In the genomic region with DNA sequence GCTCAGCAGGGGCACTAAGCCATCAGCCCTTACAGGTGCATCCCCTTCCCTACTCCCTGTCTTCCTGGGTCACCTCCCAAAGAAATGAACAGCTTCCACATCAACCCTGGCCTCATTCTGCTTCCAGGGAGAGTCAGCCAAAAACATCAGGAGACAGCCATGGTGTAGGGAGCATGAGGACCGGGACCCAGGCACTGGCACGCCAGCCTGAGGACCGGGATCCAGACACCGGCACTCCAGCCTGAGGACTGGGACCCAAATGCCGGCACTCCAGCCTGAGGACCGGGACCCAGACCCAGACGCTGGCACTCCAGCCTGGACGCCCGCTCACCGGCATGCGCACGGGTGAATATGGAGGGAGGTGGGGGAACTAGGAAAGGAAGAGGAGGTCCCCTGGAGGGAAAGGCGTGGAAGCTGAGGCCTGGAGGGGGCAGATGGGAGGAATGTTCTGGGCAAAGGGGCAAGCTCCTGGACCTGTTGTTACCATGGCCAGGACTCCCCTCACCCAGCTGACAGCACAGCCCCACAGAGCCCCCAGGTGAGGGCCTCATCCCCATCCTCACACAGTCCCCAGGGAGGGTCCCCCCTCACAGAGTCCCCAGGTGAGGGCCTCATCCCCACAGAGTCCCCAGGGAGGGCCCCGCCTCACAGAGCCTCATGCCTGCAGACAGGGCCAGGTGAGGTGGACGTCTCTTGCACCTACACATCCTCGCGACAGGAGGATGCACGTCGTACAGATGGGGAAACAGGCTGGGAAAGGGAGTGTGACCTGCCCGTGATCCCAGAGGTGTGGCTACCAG, we compare ENCODE assay signal across 19 cellular contexts. TPM values are rescaled to one million over a fixed set of nuclear protein-coding genes. Genes with fewer than 3 reads are reported as not detected.
"Had no signal": no experiment of that assay in that cellular context is flagged by ENCODE, and none has a peak within 500 bp of the region (broad histone marks: within the 10 kb centered on the region; RNA-seq: fewer than 3 reads in every experiment).

No MANE protein-coding gene starts in this region.

- H3K36me3 ChIP-seq: adrenal gland, esophagus squamous epithelium, prostate gland, tibial artery, WERI-Rb-1 had no signal

- H3K9me3 ChIP-seq: adrenal gland, esophagus squamous epithelium, prostate gland, tibial artery had no signal

- H3K27me3 ChIP-seq: adrenal gland had no signal

- H3K9me3 Mint-ChIP-seq: activated naive CD4-positive, alpha-beta T cell treated with anti-CD3 and anti-CD28 coated beads, Interleukin-2, amount 50 U/mL, for 72 hours; stimulated activated naive B cell treated with anti-CD40 and anti-IgM and Interleukin-4, amounts not matched to agents 10 μg/mL and 1 μg/mL and 100 μg/mL, for 72 hours had no signal

- DNase-seq: activated CD4-positive, alpha-beta T cell treated with anti-CD3 and anti-CD28 coated beads for 1 hour; activated gamma-delta T cell treated with Interleukin-2 at 50 U/mL for 16 hours; adrenal gland; dermis blood vessel endothelial cell; effector memory CD4-positive, alpha-beta T cell; esophagus squamous epithelium; left colon; stimulated activated CD4-positive, alpha-beta T cell treated with anti-CD3 and anti-CD28 coated beads, Interleukin-4, amount 100 ng/mL, for 24 hours; stimulated activated naive B cell treated with anti-CD40 and anti-IgM and Interleukin-4, amounts not matched to agents 10 μg/mL and 1 μg/mL and 100 μg/mL, for 72 hours; substantia nigra; SW 1271; tibial artery; WERI-Rb-1 had no signal

- H3K27ac ChIP-seq: adrenal gland, esophagus squamous epithelium, prostate gland, tibial artery, WERI-Rb-1 had no signal

- H3K4me2 ChIP-seq: smooth muscle cell had no signal

- H3K27ac Mint-ChIP-seq: activated naive CD4-positive, alpha-beta T cell treated with anti-CD3 and anti-CD28 coated beads, Interleukin-2, amount 50 U/mL, for 72 hours had no signal

- H3K4me3 Mint-ChIP-seq: stimulated activated naive B cell treated with anti-CD40 and anti-IgM and Interleukin-4, amounts not matched to agents 10 μg/mL and 1 μg/mL and 100 μg/mL, for 72 hours had no signal

- ATAC-seq: activated naive CD4-positive, alpha-beta T cell treated with anti-CD3 and anti-CD28 coated beads, Interleukin-2, amount 50 U/mL, for 72 hours; left colon; sciatic nerve; stimulated activated naive B cell treated with anti-CD40 and anti-IgM and Interleukin-4, amounts not matched to agents 10 μg/mL and 1 μg/mL and 100 μg/mL, for 72 hours had no signal

- H3K4me1 ChIP-seq: prostate gland had no signal

- H3K4me3 ChIP-seq: adrenal gland, esophagus squamous epithelium, prostate gland, smooth muscle cell, tibial artery had no signal

RNA-seq across cellular contexts. Expression of gene COL9A3, which starts 46.5 kb away (rescaled TPM):
- total RNA-seq: activated CD8-positive, alpha-beta memory T cell treated with anti-CD3 and anti-CD28 coated beads for 36 hours; activated naive CD4-positive, alpha-beta T cell treated with anti-CD3 and anti-CD28 coated beads, Interleukin-2, amount 50 U/mL, for 72 hours; bronchial epithelial cell had no signal
